8 cellular contexts compared by ENCODE assay signal in the genomic region with DNA sequence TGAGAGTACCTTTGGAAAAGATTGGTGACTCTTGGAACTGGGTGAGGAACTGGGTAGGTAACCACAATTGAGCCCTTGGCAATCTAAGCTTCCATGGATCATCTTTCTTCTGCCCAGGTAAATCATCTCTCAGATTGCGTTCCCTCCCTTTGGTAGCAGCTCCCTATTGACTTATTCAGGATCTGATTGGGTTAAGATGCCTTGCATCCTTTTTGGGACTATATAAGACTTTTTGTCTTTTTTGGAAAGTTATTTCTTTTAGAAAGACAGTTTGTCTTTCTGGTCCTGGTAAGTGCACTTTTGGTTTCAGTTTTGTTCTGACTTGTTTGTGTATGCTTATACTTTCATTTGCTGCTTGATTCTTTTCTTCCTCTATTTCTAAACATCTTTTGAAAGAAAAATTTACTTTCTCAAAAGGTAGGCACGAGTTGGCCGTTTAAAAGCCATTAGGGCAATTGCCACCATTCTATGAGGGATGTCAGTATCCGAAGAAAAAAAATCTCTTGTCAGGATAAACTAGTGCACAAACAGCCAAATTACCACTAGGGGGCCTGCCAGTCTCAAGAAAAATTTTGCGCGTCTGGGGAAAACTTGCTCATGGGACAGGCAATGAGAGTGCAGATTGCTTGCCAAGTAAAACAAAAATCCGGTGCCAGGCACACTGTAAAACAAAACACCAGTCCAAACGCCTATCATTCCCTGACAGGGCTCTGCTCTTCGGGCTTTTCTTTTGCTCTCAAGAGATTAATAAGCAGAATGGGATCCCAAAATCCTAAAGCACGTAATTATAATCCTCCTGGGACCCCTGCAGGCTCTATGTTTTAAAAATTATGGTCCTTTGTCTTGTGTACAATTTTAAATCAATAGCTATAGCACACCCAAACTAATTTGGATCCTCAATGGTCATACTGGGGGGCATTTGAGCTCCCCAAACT. TPM values are rescaled to one million over a fixed set of nuclear protein-coding genes. Genes with fewer than 3 reads are reported as not detected.
DNase-seq lines count a peak whose midpoint lies in the region; ATAC-seq, FAIRE-seq and TF ChIP-seq lines count a peak whose summit lies in the region.

No MANE protein-coding gene starts in this region.

- peak overlapping the region; percentile 36; the same call in 1 of the 2 replicates for H3K27ac Mint-ChIP-seq in HFFc6
- H3K27ac Mint-ChIP-seq in activated naive CD8-positive, alpha-beta T cell treated with anti-CD3 and anti-CD28 coated beads, Interleukin-2, amount 50 U/mL, for 24 hours: peak overlapping the region; percentile 74

- TF ChIP-seq CTCF in HFFc6 (IDR thresholded peaks at IDR 0.05) (peak; percentile 95), SU-DHL-6 (IDR thresholded peaks at IDR 0.05; ENCODE audit: insufficient read depth, low read length, poor library complexity, severe bottlenecking) (peak; percentile 84), heart left ventricle (IDR thresholded peaks at IDR 0.05) (peak; percentile 71 to 88 (median 82))

- H3K4me2 ChIP-seq in SU-DHL-6 (ENCODE audit: low read depth, low read length, poor library complexity, severe bottlenecking): peak overlapping the region; percentile 50

- FAIRE-seq in urothelium cell line (lab: Jason Lieb, UNC): no peak

- H3K27me3 ChIP-seq in SU-DHL-6 (ENCODE audit: low read length) (no peaks in the 10 kb centered on the region), heart left ventricle (peaks cover 0 to 16% (median 0%) of the 10 kb centered on the region in 9 donors)

- peak overlapping the region; percentile 14; the same call in 1 of the 2 replicates for H3K9ac ChIP-seq in SU-DHL-6 (ENCODE audit: low read length)

- no peaks in the 10 kb centered on the region for H3K36me3 Mint-ChIP-seq in HFFc6 (ENCODE audit: low read depth)
- no peaks in the 10 kb centered on the region for H3K36me3 Mint-ChIP-seq in activated naive CD8-positive, alpha-beta T cell treated with anti-CD3 and anti-CD28 coated beads, Interleukin-2, amount 50 U/mL, for 24 hours (ENCODE audit: low read depth)

- intact Hi-C loops in heart left ventricle (cut with DNase I): loop anchor here (1.0 to 10.0 kb wide), 10 partner anchors 342 to 890 kb away; a partner anchor contains a TSS

- H3K4me1 Mint-ChIP-seq in HFFc6 (ENCODE audit: low read depth): peaks cover 41% of the 10 kb centered on the region
- H3K4me1 Mint-ChIP-seq in activated naive CD8-positive, alpha-beta T cell treated with anti-CD3 and anti-CD28 coated beads, Interleukin-2, amount 50 U/mL, for 24 hours: peaks cover 8% of the 10 kb centered on the region

- H3K9me3 ChIP-seq in SU-DHL-6 (ENCODE audit: insufficient read depth, low read length): no peaks in the 10 kb centered on the region
- H3K9me3 ChIP-seq in heart left ventricle: peaks cover 0 to 5% (median 0%) of the 10 kb centered on the region in 12 donors

- H3K27ac ChIP-seq in SU-DHL-6 (ENCODE audit: low read depth, low read length) (no peak overlapping the region), heart left ventricle (peak overlapping the region in 3 of 12 donors; percentile 14 to 78 (median 39))

- H3K36me3 ChIP-seq in SU-DHL-6 (ENCODE audit: low read length) (no peaks in the 10 kb centered on the region), heart left ventricle (no peaks in the 10 kb centered on the region)

- ATAC-seq in activated naive CD8-positive, alpha-beta T cell treated with anti-CD3 and anti-CD28 coated beads, Interleukin-2, amount 50 U/mL, for 24 hours: peak; percentile 46
- peak; percentile 69 to 85 (median 81) for ATAC-seq in heart left ventricle

- no peaks in the 10 kb centered on the region for H3F3A ChIP-seq in SU-DHL-6 (ENCODE audit: insufficient read depth)

- DNase-seq in GM03348 (ENCODE audit: low spot score) (peak; percentile 83), HFFc6 (peak; percentile 88), NCI-H1105 treated with DMSO at 0.1 percent for 48 hours (lab: John Stamatoyannopoulos, UW) (peak; percentile 82), heart left ventricle (peak in 4 of 5 donors; percentile 66 to 72 (median 67)), putamen (ENCODE audit: low spot score) (peak; percentile 83), urothelium cell line (ENCODE audit: low spot score) (peak; percentile 72)
- DNase-seq in activated naive CD8-positive, alpha-beta T cell treated with anti-CD3 and anti-CD28 coated beads, Interleukin-2, amount 50 U/mL, for 24 hours: peak; percentile 62

- H3K4me3 ChIP-seq in SU-DHL-6 (ENCODE audit: insufficient read depth, low read length, poor library complexity, severe bottlenecking): no peak overlapping the region
- peak overlapping the region in 10 of 12 donors; percentile 23 to 60 (median 48) for H3K4me3 ChIP-seq in heart left ventricle

- no peaks in the 10 kb centered on the region for H4K20me1 ChIP-seq in SU-DHL-6 (ENCODE audit: low read depth, low read length)

- peak overlapping the region; percentile 93 for H3K4me3 Mint-ChIP-seq in HFFc6
- H3K4me3 Mint-ChIP-seq in activated naive CD8-positive, alpha-beta T cell treated with anti-CD3 and anti-CD28 coated beads, Interleukin-2, amount 50 U/mL, for 24 hours: peak overlapping the region; percentile 82

- H3K9me2 ChIP-seq in SU-DHL-6 (replicated peaks; ENCODE audit: insufficient read depth, low read length): no peaks in the 10 kb centered on the region

- H3K79me2 ChIP-seq in SU-DHL-6 (ENCODE audit: insufficient read depth, low read length): no peaks in the 10 kb centered on the region

- H3K27me3 Mint-ChIP-seq in HFFc6 (ENCODE audit: insufficient read depth): peaks cover 10% of the 10 kb centered on the region
- H3K27me3 Mint-ChIP-seq in activated naive CD8-positive, alpha-beta T cell treated with anti-CD3 and anti-CD28 coated beads, Interleukin-2, amount 50 U/mL, for 24 hours: peaks cover 29% of the 10 kb centered on the region

- H2AFZ ChIP-seq in SU-DHL-6 (ENCODE audit: low read depth, low read length, severe bottlenecking): peak overlapping the region; percentile 14

- H3K9me3 Mint-ChIP-seq in HFFc6: peaks cover 8% of the 10 kb centered on the region
- H3K9me3 Mint-ChIP-seq in activated naive CD8-positive, alpha-beta T cell treated with anti-CD3 and anti-CD28 coated beads, Interleukin-2, amount 50 U/mL, for 24 hours: no peaks in the 10 kb centered on the region

- H3K4me1 ChIP-seq in heart left ventricle: peaks cover 0 to 14% (median 5%) of the 10 kb centered on the region in 12 donors

- TF ChIP-seq POLR2A in heart left ventricle (IDR thresholded peaks at IDR 0.05): no peak

- 13 to 17% (median 16%) methylated on average over 10 of the region's 10 CpGs for WGBS in heart left ventricle, 4 donors

RNA-seq across cellular contexts. Expression of a gene that starts 12.8 kb away (rescaled TPM):
- total RNA-seq in HFFc6 (2021; fragmentation: NEBNext Ultra II Directional; extraction: Animal tissue kit (Norgen Biotek cat#: 25700)): not detected
- not detected for total RNA-seq in heart left ventricle
- polyA plus RNA-seq in heart left ventricle: not detected

RNA-seq across cellular contexts. Expression of a gene that starts 45.7 kb away (rescaled TPM):
- total RNA-seq in HFFc6 (2021; fragmentation: NEBNext Ultra II Directional; extraction: Animal tissue kit (Norgen Biotek cat#: 25700)): not detected
- not detected for total RNA-seq in heart left ventricle
- polyA plus RNA-seq in heart left ventricle: not detected

RNA-seq across cellular contexts. Expression of a gene that starts 54.0 kb away (rescaled TPM):
- not detected for total RNA-seq in HFFc6 (2021; fragmentation: NEBNext Ultra II Directional; extraction: Animal tissue kit (Norgen Biotek cat#: 25700))
- total RNA-seq in heart left ventricle: not detected
- polyA plus RNA-seq in heart left ventricle: not detected
